1 cellular context compared by ENCODE assay signal in genomic region chr17:18248811-18249210, GRCh38.
TF ChIP-seq lines count a peak whose summit lies in the region.

No MANE protein-coding gene starts in this region.

TF ChIP-seq in GM23338, 12 proteins besides CTCF, POLR2A, EP300 and RAD21 (continued from another document):
- no peak for TF ChIP-seq ZNF462 (CRISPR knock-in tag; IDR thresholded peaks at IDR 0.05)
- no peak for TF ChIP-seq ZNF331 (CRISPR knock-in tag; IDR thresholded peaks at IDR 0.05; ENCODE audit: low read depth)
